13 cellular contexts compared by ENCODE assay signal in the genomic region with DNA sequence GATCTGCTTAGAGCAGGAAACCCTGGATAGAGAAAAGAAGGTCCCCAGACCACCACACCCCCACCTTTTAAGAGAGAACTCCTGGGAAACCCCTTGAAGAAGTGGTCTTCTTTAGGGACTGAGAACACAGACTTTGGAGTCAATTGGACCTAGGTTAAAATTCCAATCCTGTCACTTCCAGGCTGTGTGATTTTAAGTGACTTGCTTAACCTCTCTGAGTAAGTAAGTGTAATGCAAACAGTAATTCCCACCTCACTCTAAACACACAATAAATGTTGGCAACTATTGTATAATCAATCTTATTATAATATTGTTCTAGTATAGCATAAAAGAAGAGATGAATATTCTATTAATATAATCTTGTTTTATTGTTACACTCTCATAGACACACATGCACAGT. TPM values are rescaled to one million over a fixed set of nuclear protein-coding genes. Genes with fewer than 3 reads are reported as not detected.
A peak's percentile ranks its signal among the peaks of the same experiment; 100 is the strongest.
DNase-seq lines count a peak whose midpoint lies in the region; ATAC-seq and TF ChIP-seq lines count a peak whose summit lies in the region.
"Had no signal": no experiment of that assay in that cellular context is flagged by ENCODE, and none has a peak within 500 bp of the region (broad histone marks: within the 10 kb centered on the region; RNA-seq: fewer than 3 reads in every experiment).

No MANE protein-coding gene starts in this region.

- peak overlapping the region; percentile 63 for H3K4me3 ChIP-seq in SU-DHL-6 (ENCODE audit: insufficient read depth, low read length, poor library complexity, severe bottlenecking)
- H3K4me3 ChIP-seq in HAP-1: no peak overlapping the region

- no peak for DNase-seq in activated CD8-positive, alpha-beta memory T cell treated with anti-CD3 and anti-CD28 coated beads, Interleukin-2, amount 10 ng/mL, durations not matched to agents 7 days and 5 days
- DNase-seq in activated CD8-positive, alpha-beta memory T cell treated with anti-CD3 and anti-CD28 coated beads for 24 hours: no peak
- no peak for DNase-seq in epithelial cell of prostate (ENCODE audit: low read depth, low spot score)
- no peak for DNase-seq in NOMO-1 treated with DMSO at 0.1 percent for 48 hours (lab: John Stamatoyannopoulos, UW; ENCODE audit: unreplicated experiment)
- no peak for DNase-seq in HAP-1 (ENCODE audit: low spot score in 2 of 2)
- DNase-seq: DND-41, erythroblast, NCI-H526 had no signal

- CTCF ChIA-PET in activated CD8-positive, alpha-beta memory T cell treated with anti-CD3 and anti-CD28 coated beads, Interleukin-2, amount 10 ng/mL, durations not matched to agents 7 days and 5 days (lab: Charles Lee): interaction anchor here (3.1 to 6.1 kb wide), 3 partner anchors 18 to 54 kb away, joined by 23 to 33 read pairs (median 27); partner anchors contain the start of gene TOMM6

- H3K27me3 Mint-ChIP-seq in activated CD8-positive, alpha-beta memory T cell treated with anti-CD3 and anti-CD28 coated beads, Interleukin-2, amount 10 ng/mL, durations not matched to agents 7 days and 5 days: no peaks in the 10 kb centered on the region
- H3K27me3 Mint-ChIP-seq in stimulated activated memory B cell treated with anti-CD40 and anti-IgM and Interleukin-4, amounts not matched to agents 10 μg/mL and 1 μg/mL and 100 μg/mL, for 72 hours: no peaks in the 10 kb centered on the region

- peaks cover 39% of the 10 kb centered on the region for H3K4me1 Mint-ChIP-seq in activated CD8-positive, alpha-beta memory T cell treated with anti-CD3 and anti-CD28 coated beads, Interleukin-2, amount 10 ng/mL, durations not matched to agents 7 days and 5 days
- H3K4me1 Mint-ChIP-seq in stimulated activated memory B cell treated with anti-CD40 and anti-IgM and Interleukin-4, amounts not matched to agents 10 μg/mL and 1 μg/mL and 100 μg/mL, for 72 hours: peaks cover 60% of the 10 kb centered on the region

- H3K79me2 ChIP-seq in SU-DHL-6 (ENCODE audit: insufficient read depth, low read length): peaks cover 64% of the 10 kb centered on the region

- H3K9me2 ChIP-seq in SU-DHL-6 (replicated peaks; ENCODE audit: insufficient read depth, low read length): no peaks in the 10 kb centered on the region

- ATAC-seq in activated CD8-positive, alpha-beta memory T cell treated with anti-CD3 and anti-CD28 coated beads, Interleukin-2, amount 10 ng/mL, durations not matched to agents 7 days and 5 days: no peak
- ATAC-seq in stimulated activated memory B cell treated with anti-CD40 and anti-IgM and Interleukin-4, amounts not matched to agents 10 μg/mL and 1 μg/mL and 100 μg/mL, for 72 hours: no peak
- ATAC-seq in HG02938 (IDR thresholded peaks at IDR 0.05; ENCODE audit: unreplicated experiment): no peak

- peak overlapping the region; percentile 78 for H3K9ac ChIP-seq in SU-DHL-6 (ENCODE audit: low read length)

- in situ Hi-C loops in HAP-1 (cut with MboI; ENCODE audit: low sequenced_read_pairs): no loop called here

- H3K27me3 ChIP-seq in SU-DHL-6 (ENCODE audit: low read length) (no peaks in the 10 kb centered on the region), HAP-1 (ENCODE audit: low read depth) (no peaks in the 10 kb centered on the region)
- H3K27me3 ChIP-seq: thyroid gland had no signal

- peaks cover 28% of the 10 kb centered on the region for H3F3A ChIP-seq in SU-DHL-6 (ENCODE audit: insufficient read depth)

- TF ChIP-seq CTCF in SU-DHL-6 (IDR thresholded peaks at IDR 0.05; ENCODE audit: insufficient read depth, low read length, poor library complexity, severe bottlenecking): no peak

- H3K36me3 Mint-ChIP-seq in activated CD8-positive, alpha-beta memory T cell treated with anti-CD3 and anti-CD28 coated beads, Interleukin-2, amount 10 ng/mL, durations not matched to agents 7 days and 5 days: no peaks in the 10 kb centered on the region
- peaks cover 14% of the 10 kb centered on the region for H3K36me3 Mint-ChIP-seq in stimulated activated memory B cell treated with anti-CD40 and anti-IgM and Interleukin-4, amounts not matched to agents 10 μg/mL and 1 μg/mL and 100 μg/mL, for 72 hours

- no peaks in the 10 kb centered on the region for H3K9me3 Mint-ChIP-seq in activated CD8-positive, alpha-beta memory T cell treated with anti-CD3 and anti-CD28 coated beads, Interleukin-2, amount 10 ng/mL, durations not matched to agents 7 days and 5 days (ENCODE audit: low read depth)
- no peaks in the 10 kb centered on the region for H3K9me3 Mint-ChIP-seq in stimulated activated memory B cell treated with anti-CD40 and anti-IgM and Interleukin-4, amounts not matched to agents 10 μg/mL and 1 μg/mL and 100 μg/mL, for 72 hours

- peak overlapping the region; percentile 79 for H3K4me3 Mint-ChIP-seq in activated CD8-positive, alpha-beta memory T cell treated with anti-CD3 and anti-CD28 coated beads, Interleukin-2, amount 10 ng/mL, durations not matched to agents 7 days and 5 days
- peak overlapping the region; percentile 90 for H3K4me3 Mint-ChIP-seq in stimulated activated memory B cell treated with anti-CD40 and anti-IgM and Interleukin-4, amounts not matched to agents 10 μg/mL and 1 μg/mL and 100 μg/mL, for 72 hours

- peaks cover 5% of the 10 kb centered on the region for H3K4me1 ChIP-seq in HAP-1

- H3K36me3 ChIP-seq in SU-DHL-6 (ENCODE audit: low read length) (no peaks in the 10 kb centered on the region), HAP-1 (replicated peaks) (no peaks in the 10 kb centered on the region; the same call in 1 of the 2 replicates)
- H3K36me3 ChIP-seq: thyroid gland had no signal

- H3K9me3 ChIP-seq in SU-DHL-6 (ENCODE audit: insufficient read depth, low read length) (no peaks in the 10 kb centered on the region), HAP-1 (no peaks in the 10 kb centered on the region)
- H3K9me3 ChIP-seq: thyroid gland had no signal

- H3K4me2 ChIP-seq in SU-DHL-6 (ENCODE audit: low read depth, low read length, poor library complexity, severe bottlenecking): peak overlapping the region; percentile 74

- no peak overlapping the region for H2AFZ ChIP-seq in SU-DHL-6 (ENCODE audit: low read depth, low read length, severe bottlenecking)

- no peaks in the 10 kb centered on the region for H4K20me1 ChIP-seq in SU-DHL-6 (ENCODE audit: low read depth, low read length)

- peak overlapping the region; percentile 93 for H3K27ac ChIP-seq in SU-DHL-6 (ENCODE audit: low read depth, low read length)
- H3K27ac ChIP-seq in epithelial cell of prostate: peak overlapping the region; percentile 79

- peak overlapping the region; percentile 51 for H3K27ac Mint-ChIP-seq in activated CD8-positive, alpha-beta memory T cell treated with anti-CD3 and anti-CD28 coated beads, Interleukin-2, amount 10 ng/mL, durations not matched to agents 7 days and 5 days
- peak overlapping the region; percentile 78 for H3K27ac Mint-ChIP-seq in stimulated activated memory B cell treated with anti-CD40 and anti-IgM and Interleukin-4, amounts not matched to agents 10 μg/mL and 1 μg/mL and 100 μg/mL, for 72 hours

RNA-seq across cellular contexts. Expression of gene TFEB, which starts 3.3 kb away (rescaled TPM):
- 10 to 100 TPM; 14.5 to 15.8 TPM for total RNA-seq in activated CD8-positive, alpha-beta memory T cell treated with anti-CD3 and anti-CD28 coated beads, Interleukin-2, amount 10 ng/mL, durations not matched to agents 7 days and 5 days

RNA-seq across cellular contexts. Expression of gene PGC, which starts 15.0 kb away (rescaled TPM):
- total RNA-seq in activated CD8-positive, alpha-beta memory T cell treated with anti-CD3 and anti-CD28 coated beads, Interleukin-2, amount 10 ng/mL, durations not matched to agents 7 days and 5 days: not detected
- total RNA-seq: activated CD8-positive, alpha-beta memory T cell treated with anti-CD3 and anti-CD28 coated beads for 36 hours; thyroid gland had no signal

RNA-seq across cellular contexts. Expression of gene FRS3, which starts 47.6 kb away (rescaled TPM):
- 1 to 10 TPM; 4.8 to 6.2 TPM for total RNA-seq in activated CD8-positive, alpha-beta memory T cell treated with anti-CD3 and anti-CD28 coated beads, Interleukin-2, amount 10 ng/mL, durations not matched to agents 7 days and 5 days

RNA-seq across cellular contexts. Expression of gene PRICKLE4, which starts 48.4 kb away (rescaled TPM):
- not detected for total RNA-seq in activated CD8-positive, alpha-beta memory T cell treated with anti-CD3 and anti-CD28 coated beads, Interleukin-2, amount 10 ng/mL, durations not matched to agents 7 days and 5 days
- total RNA-seq: activated CD8-positive, alpha-beta memory T cell treated with anti-CD3 and anti-CD28 coated beads for 36 hours had no signal

RNA-seq across cellular contexts. Expression of gene TOMM6, which starts 55.3 kb away (rescaled TPM):
- total RNA-seq in activated CD8-positive, alpha-beta memory T cell treated with anti-CD3 and anti-CD28 coated beads, Interleukin-2, amount 10 ng/mL, durations not matched to agents 7 days and 5 days: 100 to 1,000 TPM; 161 to 219 TPM
